Comparison of ENCODE assay signal across 15 cellular contexts in the genomic region with DNA sequence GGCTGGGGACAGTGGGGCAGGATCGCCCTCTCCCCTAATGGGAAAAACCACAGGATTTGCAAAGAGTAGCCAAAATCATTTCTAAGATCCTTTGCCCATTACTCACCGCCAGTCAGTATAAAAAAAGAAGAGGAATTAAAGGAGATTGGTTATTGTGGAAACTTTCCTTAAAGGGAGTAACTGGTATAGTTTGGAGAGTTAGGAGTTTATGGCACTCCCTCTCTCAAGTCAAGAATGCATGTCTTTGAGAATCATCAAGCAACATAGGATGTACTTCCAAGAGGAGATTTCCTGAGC. TPM values are rescaled to one million over a fixed set of nuclear protein-coding genes. Genes with fewer than 3 reads are reported as not detected.
DNase-seq lines count a peak whose midpoint lies in the region; ATAC-seq and TF ChIP-seq lines count a peak whose summit lies in the region.
"Had no signal": no experiment of that assay in that cellular context is flagged by ENCODE, and none has a peak within 500 bp of the region (broad histone marks: within the 10 kb centered on the region; RNA-seq: fewer than 3 reads in every experiment).

No MANE protein-coding gene starts in this region.

- H3K9me3 ChIP-seq in MG63: no peaks in the 10 kb centered on the region
- H3K9me3 ChIP-seq: esophagus muscularis mucosa, sigmoid colon, thoracic aorta had no signal

- H3K4me3 ChIP-seq in MG63: no peak overlapping the region
- H3K4me3 ChIP-seq in choroid plexus epithelial cell (ENCODE audit: low read depth, low read length): no peak overlapping the region
- H3K4me3 ChIP-seq: dorsolateral prefrontal cortex, esophagus muscularis mucosa, sigmoid colon, thoracic aorta had no signal

- DNase-seq in EH (ENCODE audit: low read depth) (peak; percentile 79), MG63 (peak; percentile 46), choroid plexus epithelial cell (ENCODE audit: low read depth) (peak; percentile 36), myocyte (ENCODE audit: low read depth) (peak; percentile 40)
- DNase-seq in stimulated activated naive CD4-positive, alpha-beta T cell treated with Interleukin-2 at 50 U/mL for 16 hours (lab: John Stamatoyannopoulos, UW): no peak
- DNase-seq: dorsolateral prefrontal cortex; nucleus accumbens; SHP77; sigmoid colon; stimulated activated CD4-positive, alpha-beta T cell treated with anti-CD3 and anti-CD28 coated beads, Interleukin-4, amount 100 ng/mL, for 24 hours had no signal

- no peak for TF ChIP-seq CTCF in choroid plexus epithelial cell (conservative IDR thresholded peaks at IDR 0.05; ENCODE audit: low read depth, low read length)

- no peaks in the 10 kb centered on the region for H3K27me3 ChIP-seq in MG63
- H3K27me3 ChIP-seq: esophagus muscularis mucosa, sigmoid colon had no signal

- H3K36me3 ChIP-seq in MG63: no peaks in the 10 kb centered on the region
- H3K36me3 ChIP-seq: esophagus muscularis mucosa, sigmoid colon, thoracic aorta had no signal

- ATAC-seq in GM18868 (IDR thresholded peaks at IDR 0.05; ENCODE audit: unreplicated experiment) (no peak), HG03442 (IDR thresholded peaks at IDR 0.05; ENCODE audit: unreplicated experiment) (no peak), HG03097 (IDR thresholded peaks at IDR 0.05; ENCODE audit: low FRiP score, unreplicated experiment) (no peak)

RNA-seq across cellular contexts. Expression of a gene that starts 30.5 kb away (rescaled TPM):
- 0.33 and 0.35 TPM in 2 replicates for total RNA-seq in MG63 (2014; rRNA removed; shearing (Covaris generic); ENCODE audit: low replicate concordance)
- total RNA-seq in myocyte: 5.7 and 6.1 TPM in 2 replicates
- 6.7 TPM for polyA plus RNA-seq in myocyte (2012)
